ENCODE assay signal across 22 cellular contexts in the genomic region with DNA sequence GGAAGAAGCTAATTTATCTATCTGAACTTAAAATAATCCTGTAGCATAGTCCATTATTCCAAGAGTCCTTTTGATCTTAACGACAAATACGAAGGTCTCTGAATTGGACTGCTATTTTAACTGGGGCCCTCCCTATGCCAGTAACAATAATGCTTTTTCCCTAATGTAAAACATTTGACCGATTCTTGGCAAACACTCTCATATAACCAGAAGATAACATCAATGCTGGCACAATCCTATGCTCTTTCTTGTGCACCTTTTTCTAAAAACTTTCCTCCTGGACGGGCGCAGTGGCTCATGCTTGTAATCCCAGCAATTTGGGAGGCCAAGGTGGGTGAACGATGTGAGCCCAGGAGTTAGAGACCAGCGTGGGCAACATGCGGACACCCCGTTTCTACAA. TPM values are rescaled to one million over a fixed set of nuclear protein-coding genes. Genes with fewer than 3 reads are reported as not detected.
A peak's percentile ranks its signal among the peaks of the same experiment; 100 is the strongest.
DNase-seq lines count a peak whose midpoint lies in the region; ATAC-seq and TF ChIP-seq lines count a peak whose summit lies in the region.
"Had no signal": no experiment of that assay in that cellular context is flagged by ENCODE, and none has a peak within 500 bp of the region (broad histone marks: within the 10 kb centered on the region; RNA-seq: fewer than 3 reads in every experiment).

No MANE protein-coding gene starts in this region.

- H3K4me1 ChIP-seq in heart right ventricle (peaks cover 0 to 66% (median 53%) of the 10 kb centered on the region in 9 donors), duodenal mucosa (ENCODE audit: control insufficient read depth in 1 of 2, insufficient read depth in 2 of 2, low read length in 2 of 2) (peaks cover 23 to 51% of the 10 kb centered on the region in 2 donors), muscle layer of duodenum (ENCODE audit: control insufficient read depth in 1 of 2, insufficient read depth in 2 of 2, low read length in 2 of 2) (peaks cover 0 to 27% of the 10 kb centered on the region in 2 donors), tibial nerve (peaks cover 0 to 61% (median 21%) of the 10 kb centered on the region in 4 donors)
- H3K4me1 ChIP-seq: BE2C had no signal

- H3K27me3 ChIP-seq in heart right ventricle (no peaks in the 10 kb centered on the region), duodenal mucosa (ENCODE audit: control insufficient read depth in 1 of 2, insufficient read depth in 2 of 2, low read length in 2 of 2) (no peaks in the 10 kb centered on the region), muscle layer of duodenum (ENCODE audit: low read depth, low read length) (no peaks in the 10 kb centered on the region), tibial nerve (no peaks in the 10 kb centered on the region)
- H3K27me3 ChIP-seq: BE2C had no signal

- H3K9me3 ChIP-seq in heart right ventricle = no peaks in the 10 kb centered on the region
- no peaks in the 10 kb centered on the region for H3K9me3 ChIP-seq in duodenal mucosa (ENCODE audit: control insufficient read depth in 1 of 2, low read length in 2 of 2)
- no peaks in the 10 kb centered on the region for H3K9me3 ChIP-seq in muscle layer of duodenum (ENCODE audit: control insufficient read depth in 1 of 2, low read length in 2 of 2)
- H3K9me3 ChIP-seq in tibial nerve = no peaks in the 10 kb centered on the region
- H3K9me3 ChIP-seq: BE2C had no signal

- peak overlapping the region; percentile 48 to 58 for H3K9ac ChIP-seq in duodenal mucosa (ENCODE audit: low read depth in 1 of 2, low read length in 2 of 2)

- intact Hi-C loops in heart right ventricle (cut with DNase I) (loop anchor here in 2 of 10 donors (5.0 kb wide), 2 partner anchors 33 to 178 kb away; a partner anchor contains a TSS), cardiac septum (cut with DNase I) (loop anchor here (5.0 kb wide), 1 partner anchor 42 kb away; no protein-coding TSS in a partner anchor)

- TF ChIP-seq CTCF in heart right ventricle (IDR thresholded peaks at IDR 0.05) = no peak
- no peak for TF ChIP-seq CTCF in tibial nerve (IDR thresholded peaks at IDR 0.05)

- no peak for TF ChIP-seq POLR2A in tibial nerve (IDR thresholded peaks at IDR 0.05)

- H3K36me3 ChIP-seq in heart right ventricle (peaks cover 0 to 50% (median 6%) of the 10 kb centered on the region in 9 donors), duodenal mucosa (ENCODE audit: control insufficient read depth in 1 of 2, insufficient read depth in 2 of 2, low read length in 2 of 2) (peaks cover 2 to 8% of the 10 kb centered on the region in 2 donors), muscle layer of duodenum (ENCODE audit: control insufficient read depth in 1 of 2, insufficient read depth in 2 of 2, low read length in 2 of 2) (peaks cover 9 to 13% of the 10 kb centered on the region in 2 donors), tibial nerve (peaks cover 0 to 9% (median 0%) of the 10 kb centered on the region in 3 donors)
- H3K36me3 ChIP-seq: BE2C had no signal

- H3K4me3 ChIP-seq in heart right ventricle (no peak overlapping the region), duodenal mucosa (ENCODE audit: low read depth in 1 of 2, low read length in 2 of 2) (peak overlapping the region in 1 of 2 donors; percentile 6), muscle layer of duodenum (ENCODE audit: low read depth in 1 of 2, low read length in 2 of 2) (no peak overlapping the region), tibial nerve (no peak overlapping the region)

- TF ChIP-seq EP300 in tibial nerve (IDR thresholded peaks at IDR 0.05) = no peak

- 74 to 75% methylated on average over 9 of the region's 9 CpGs for WGBS in heart right ventricle, 2 donors
- 62 to 73% methylated on average over 9 of the region's 9 CpGs for WGBS in tibial nerve, 2 donors

- no peak for DNase-seq in heart right ventricle
- DNase-seq in cardiac septum (ENCODE audit: low spot score) = no peak
- DNase-seq in tibial nerve (ENCODE audit: low spot score in 2 of 2) = no peak
- DNase-seq in NOMO-1 treated with DMSO at 0.1 percent for 48 hours (lab: John Stamatoyannopoulos, UW; ENCODE audit: unreplicated experiment) = no peak
- DNase-seq: activated CD4-positive, alpha-beta T cell treated with anti-CD3 and anti-CD28 coated beads for 1 hour; activated CD8-positive, alpha-beta memory T cell treated with anti-CD3 and anti-CD28 coated beads for 24 hours; activated naive CD4-positive, alpha-beta T cell treated with anti-CD3 and anti-CD28 coated beads, Interleukin-2, amount 10 ng/mL, durations not matched to agents 7 days and 5 days; activated T-cell treated with anti-CD3 and anti-CD28 coated beads, Interleukin-2, amount 50 U/mL, for 72 hours; anterior cingulate cortex; BE2C; Calu3; EL; islet precursor cell; mesendoderm; NCI-H510A treated with DMSO at 0.1 percent for 48 hours; posterior cingulate gyrus; stimulated activated CD4-positive, alpha-beta T cell treated with anti-CD3 and anti-CD28 coated beads, Interleukin-4, amount 100 ng/mL, for 1 hour had no signal

- H3K27ac ChIP-seq in heart right ventricle (peak overlapping the region in 9 of 10 donors; percentile 16 to 78 (median 59)), duodenal mucosa (ENCODE audit: low read depth, low read length) (peak overlapping the region; percentile 62), muscle layer of duodenum (ENCODE audit: low read length) (peak overlapping the region; percentile 50), tibial nerve (peak overlapping the region in 3 of 4 donors; percentile 31 to 57 (median 45))

- ATAC-seq in heart right ventricle (no peak), GM18861 (IDR thresholded peaks at IDR 0.05; ENCODE audit: unreplicated experiment) (no peak), GM21367 (IDR thresholded peaks at IDR 0.05; ENCODE audit: unreplicated experiment) (no peak)
- ATAC-seq: activated T-cell treated with anti-CD3 and anti-CD28 coated beads, Interleukin-2, amount 50 U/mL, for 72 hours; natural killer cell treated with Interleukin-12 subunit alpha and Interleukin-12 subunit beta and Interleukin-15 and Interleukin-18, amount 100 ng/mL, for 72 hours had no signal

RNA-seq across cellular contexts. Expression of a gene that starts 3.9 kb away (rescaled TPM):
- 100 to 1,000 TPM; 105 to 199 (median 127) TPM for total RNA-seq in heart right ventricle
- 100 to 1,000 TPM in 1 of 2 donors, 10 to 100 TPM in 1; 63.2 to 129 TPM for polyA plus RNA-seq in heart right ventricle
- 135 TPM for total RNA-seq in cardiac septum
- 10 to 100 TPM; 48.9 to 64.8 (median 62.7) TPM for total RNA-seq in tibial nerve
